In genomic region chr17:81391964-81392908, GRCh38 we compare ENCODE assay signal across 9 cellular contexts. TPM values are rescaled to one million over a fixed set of nuclear protein-coding genes. Genes with fewer than 3 reads are reported as not detected.
A peak's percentile ranks its signal among the peaks of the same experiment; 100 is the strongest.
DNase-seq lines count a peak whose midpoint lies in the region; ATAC-seq and TF ChIP-seq lines count a peak whose summit lies in the region.
"Had no signal": no experiment of that assay in that cellular context is flagged by ENCODE, and none has a peak within 500 bp of the region (broad histone marks: within the 10 kb centered on the region; RNA-seq: fewer than 3 reads in every experiment).

No MANE protein-coding gene starts in this region.

- H3K79me2 ChIP-seq in PC-3 (ENCODE audit: low read length), result peaks cover 46% of the 10 kb centered on the region

- no peaks in the 10 kb centered on the region for H3F3A ChIP-seq in PC-3 (ENCODE audit: low read length, unreplicated experiment)

- TF ChIP-seq CTCF in BJ (IDR thresholded peaks at IDR 0.05; ENCODE audit: insufficient read depth, low read depth, low read length) (no peak), PC-3 (conservative IDR thresholded peaks at IDR 0.05; ENCODE audit: low read depth, low read length) (no peak), esophagus squamous epithelium (IDR thresholded peaks at IDR 0.05) (no peak), nephron progenitor cell (IDR thresholded peaks at IDR 0.05) (no peak)

- H3K4me1 ChIP-seq in PC-3 (ENCODE audit: insufficient read depth, low read length) (peaks cover 31% of the 10 kb centered on the region), esophagus squamous epithelium (peaks cover 43 to 88% (median 47%) of the 10 kb centered on the region in 3 donors)

- H4K20me1 ChIP-seq in PC-3 (ENCODE audit: low read length), result no peaks in the 10 kb centered on the region

- CTCF ChIA-PET in BJ (lab: Yijun Ruan, JAX) (interaction anchor here (0.7 to 2.2 kb wide), 3 partner anchors 80 to 101 kb away, joined by 3 to 8 read pairs (median 3); no protein-coding TSS in a partner anchor), PC-3 (lab: Charles Lee) (no interaction called here)

- peak overlapping the region; percentile 78 for H3K27ac Mint-ChIP-seq in nephron progenitor cell
- H3K27ac Mint-ChIP-seq: activated naive CD4-positive, alpha-beta T cell treated with anti-CD3 and anti-CD28 coated beads, Interleukin-2, amount 50 U/mL, for 24 hours had no signal

- H3K9ac ChIP-seq in PC-3 (ENCODE audit: low read length), result peak overlapping the region; percentile 77

- 15 to 18% methylated on average over 28 to 29 of the region's 33 CpGs for WGBS in esophagus squamous epithelium, 2 donors

- BruUV-seq in PC-3 (replicated peaks; lab: Mats Ljungman, UMichigan), result TSS peak; percentile 33

- POLR2A ChIA-PET in BJ (lab: Charles Lee) (interaction anchor here (0.7 kb wide), 1 partner anchor 126 kb away, joined by 4 read pairs; no protein-coding TSS in a partner anchor), PC-3 (lab: Charles Lee; ENCODE audit: unreplicated experiment) (interaction anchor here (0.5 to 0.9 kb wide), 2 partner anchors 27 to 44 kb away, joined by 3 to 17 read pairs; no protein-coding TSS in a partner anchor)

- intact Hi-C loops in PC-3 (cut with micrococcal nuclease), result loop anchor here (10.0 kb wide), 2 partner anchors 123 to 137 kb away; partner anchors contain the start of gene ACTG1
- intact Hi-C loops in esophagus squamous epithelium (cut with DNase I), result no loop called here

- H3K27ac ChIP-seq in PC-3 (ENCODE audit: low read length), result no peak overlapping the region
- peak overlapping the region; percentile 93 to 99 (median 97) for H3K27ac ChIP-seq in esophagus squamous epithelium

- H2AFZ ChIP-seq in PC-3 (ENCODE audit: low read length), result peak overlapping the region; percentile 35; the same call in 1 of the 2 replicates

- DNase-seq in BJ (ENCODE audit: low read depth) (no peak), PC-3 (no peak), esophagus squamous epithelium (lab: John Stamatoyannopoulos, UW) (no peak), nephron progenitor cell (no peak), NCI-H82 (lab: John Stamatoyannopoulos, UW) (no peak)
- no peak for DNase-seq in activated CD8-positive, alpha-beta memory T cell treated with anti-CD3 and anti-CD28 coated beads, Interleukin-2, amount 50 U/mL, for 48 hours
- no peak for DNase-seq in effector CD4-positive, alpha-beta T cell

- peaks cover 5% of the 10 kb centered on the region for H3K27me3 Mint-ChIP-seq in nephron progenitor cell (ENCODE audit: low read depth, poor library complexity)

- H3K36me3 Mint-ChIP-seq in nephron progenitor cell (ENCODE audit: low read depth), result no peaks in the 10 kb centered on the region
- H3K36me3 Mint-ChIP-seq: activated naive CD4-positive, alpha-beta T cell treated with anti-CD3 and anti-CD28 coated beads, Interleukin-2, amount 50 U/mL, for 24 hours had no signal

- H3K36me3 ChIP-seq in BJ (ENCODE audit: control insufficient read depth, insufficient read depth, low read length) (peaks cover 4% of the 10 kb centered on the region; the same call in 1 of the 2 replicates), PC-3 (ENCODE audit: low read depth, low read length) (no peaks in the 10 kb centered on the region), esophagus squamous epithelium (no peaks in the 10 kb centered on the region)

- H3K9me3 Mint-ChIP-seq in nephron progenitor cell, result no peaks in the 10 kb centered on the region
- H3K9me3 Mint-ChIP-seq: activated naive CD4-positive, alpha-beta T cell treated with anti-CD3 and anti-CD28 coated beads, Interleukin-2, amount 50 U/mL, for 24 hours had no signal

- peak in 2 of 4 donors; percentile 31 to 64 for TF ChIP-seq POLR2A in esophagus squamous epithelium (IDR thresholded peaks at IDR 0.05)

- no peaks in the 10 kb centered on the region for H3K9me3 ChIP-seq in PC-3 (ENCODE audit: low read length)
- H3K9me3 ChIP-seq in esophagus squamous epithelium, result no peaks in the 10 kb centered on the region

- H3K4me3 ChIP-seq in BJ (ENCODE audit: low read depth, low read length) (peak overlapping the region; percentile 66), PC-3 (ENCODE audit: low read length) (peak overlapping the region; percentile 81), esophagus squamous epithelium (peak overlapping the region; percentile 62 to 94 (median 90))

- H3K27me3 ChIP-seq in BJ (ENCODE audit: control insufficient read depth, insufficient read depth, low read length) (no peaks in the 10 kb centered on the region), PC-3 (ENCODE audit: low read length) (no peaks in the 10 kb centered on the region), esophagus squamous epithelium (peaks cover 0 to 25% (median 0%) of the 10 kb centered on the region in 4 donors)

- H3K4me2 ChIP-seq in PC-3 (ENCODE audit: low read length), result peak overlapping the region; percentile 94

- peak overlapping the region; percentile 90 for H3K4me3 Mint-ChIP-seq in nephron progenitor cell
- H3K4me3 Mint-ChIP-seq: activated naive CD4-positive, alpha-beta T cell treated with anti-CD3 and anti-CD28 coated beads, Interleukin-2, amount 50 U/mL, for 24 hours had no signal

- ATAC-seq in PC-3 (no peak), GM19395 (IDR thresholded peaks at IDR 0.05; ENCODE audit: unreplicated experiment) (no peak)

- peaks cover 56% of the 10 kb centered on the region for H3K4me1 Mint-ChIP-seq in nephron progenitor cell

- H3K9me2 ChIP-seq in PC-3 (replicated peaks; ENCODE audit: low read length), result no peaks in the 10 kb centered on the region

RNA-seq across cellular contexts. Expression of gene BAHCC1, which starts 3.0 kb away (rescaled TPM):
- 2.3 and 3.1 TPM in 2 replicates for polyA plus RNA-seq in BJ (2011; rRNA removed)
- polyA minus RNA-seq in BJ (2011; rRNA and poly(A)+ RNA removed), result 2.9 and 3.4 TPM in 2 replicates
- total RNA-seq in PC-3 (2014; rRNA removed) (9.9 and 16.9 TPM in 2 replicates), esophagus squamous epithelium (10 to 100 TPM in 1 of 4 donors, 1 to 10 TPM in 3; 3.8 to 10.6 (median 5.4) TPM)
